In genomic region chr18:36012891-36013290, GRCh38 we compare ENCODE assay signal across 15 cellular contexts. TPM values are rescaled to one million over a fixed set of nuclear protein-coding genes. Genes with fewer than 3 reads are reported as not detected.
A peak's percentile ranks its signal among the peaks of the same experiment; 100 is the strongest.
DNase-seq lines count a peak whose midpoint lies in the region; ATAC-seq, FAIRE-seq and TF ChIP-seq lines count a peak whose summit lies in the region.
"Had no signal": no experiment of that assay in that cellular context is flagged by ENCODE, and none has a peak within 500 bp of the region (broad histone marks: within the 10 kb centered on the region; RNA-seq: fewer than 3 reads in every experiment).

No MANE protein-coding gene starts in this region.

- DNase-seq in activated naive CD8-positive, alpha-beta T cell treated with anti-CD3 and anti-CD28 coated beads, Interleukin-2, amount 50 U/mL, for 24 hours = no peak
- DNase-seq in activated naive CD8-positive, alpha-beta T cell treated with anti-CD3 and anti-CD28 coated beads for 36 hours = no peak
- peak; percentile 80 for DNase-seq in astrocyte of the hippocampus (ENCODE audit: low read depth, low spot score)
- DNase-seq in fibroblast of the aortic adventitia (ENCODE audit: low read depth) = peak; percentile 51
- no peak for DNase-seq in stimulated activated naive B cell treated with anti-CD40 and anti-IgM and Interleukin-4, amounts not matched to agents 10 μg/mL and 1 μg/mL and 100 μg/mL, for 72 hours
- no peak for DNase-seq in urothelium cell line (ENCODE audit: low spot score)
- no peak for DNase-seq in GM19240 (ENCODE audit: insufficient read length, low spot score)
- DNase-seq: DMS79 treated with DMSO at 0.1 percent for 48 hours, NCI-H1436, NCI-H1930, NCI-H345, NCI-H524 treated with DMSO at 0.1 percent for 48 hours, PC-9 had no signal

- no peak for FAIRE-seq in urothelium cell line (lab: Jason Lieb, UNC)

- H3K27ac Mint-ChIP-seq in activated naive CD8-positive, alpha-beta T cell treated with anti-CD3 and anti-CD28 coated beads, Interleukin-2, amount 50 U/mL, for 24 hours = peak overlapping the region; percentile 67
- H3K27ac Mint-ChIP-seq in activated naive CD8-positive, alpha-beta T cell treated with anti-CD3 and anti-CD28 coated beads for 36 hours = no peak overlapping the region
- peak overlapping the region; percentile 3 for H3K27ac Mint-ChIP-seq in stimulated activated naive B cell treated with anti-CD40 and anti-IgM and Interleukin-4, amounts not matched to agents 10 μg/mL and 1 μg/mL and 100 μg/mL, for 72 hours
- H3K27ac Mint-ChIP-seq: B cell had no signal

- peaks cover 6% of the 10 kb centered on the region for H3K4me1 Mint-ChIP-seq in activated naive CD8-positive, alpha-beta T cell treated with anti-CD3 and anti-CD28 coated beads, Interleukin-2, amount 50 U/mL, for 24 hours
- H3K4me1 Mint-ChIP-seq in activated naive CD8-positive, alpha-beta T cell treated with anti-CD3 and anti-CD28 coated beads for 36 hours = peaks cover 3% of the 10 kb centered on the region
- peaks cover 14 to 26% of the 10 kb centered on the region in 2 donors for H3K4me1 Mint-ChIP-seq in stimulated activated naive B cell treated with anti-CD40 and anti-IgM and Interleukin-4, amounts not matched to agents 10 μg/mL and 1 μg/mL and 100 μg/mL, for 72 hours

- H3K4me3 ChIP-seq in fibroblast of the aortic adventitia (ENCODE audit: low read depth, low read length) = no peak overlapping the region
- H3K4me3 ChIP-seq: PC-9 had no signal

- no peak for TF ChIP-seq CTCF in fibroblast of the aortic adventitia (IDR thresholded peaks at IDR 0.05; ENCODE audit: insufficient read depth, low read length)

- H3K36me3 Mint-ChIP-seq in activated naive CD8-positive, alpha-beta T cell treated with anti-CD3 and anti-CD28 coated beads, Interleukin-2, amount 50 U/mL, for 24 hours (ENCODE audit: low read depth) = no peaks in the 10 kb centered on the region
- H3K36me3 Mint-ChIP-seq in activated naive CD8-positive, alpha-beta T cell treated with anti-CD3 and anti-CD28 coated beads for 36 hours = peaks cover 1% of the 10 kb centered on the region
- H3K36me3 Mint-ChIP-seq in stimulated activated naive B cell treated with anti-CD40 and anti-IgM and Interleukin-4, amounts not matched to agents 10 μg/mL and 1 μg/mL and 100 μg/mL, for 72 hours = peaks cover 8 to 13% of the 10 kb centered on the region in 2 donors

- no peaks in the 10 kb centered on the region for H3K27me3 Mint-ChIP-seq in activated naive CD8-positive, alpha-beta T cell treated with anti-CD3 and anti-CD28 coated beads, Interleukin-2, amount 50 U/mL, for 24 hours
- H3K27me3 Mint-ChIP-seq in activated naive CD8-positive, alpha-beta T cell treated with anti-CD3 and anti-CD28 coated beads for 36 hours = no peaks in the 10 kb centered on the region
- no peaks in the 10 kb centered on the region for H3K27me3 Mint-ChIP-seq in stimulated activated naive B cell treated with anti-CD40 and anti-IgM and Interleukin-4, amounts not matched to agents 10 μg/mL and 1 μg/mL and 100 μg/mL, for 72 hours
- H3K27me3 Mint-ChIP-seq: B cell had no signal

- no peak for ATAC-seq in activated naive CD8-positive, alpha-beta T cell treated with anti-CD3 and anti-CD28 coated beads, Interleukin-2, amount 50 U/mL, for 24 hours
- ATAC-seq in stimulated activated naive B cell treated with anti-CD40 and anti-IgM and Interleukin-4, amounts not matched to agents 10 μg/mL and 1 μg/mL and 100 μg/mL, for 72 hours (replicated peaks) = no peak
- no peak for ATAC-seq in GM19351 (IDR thresholded peaks at IDR 0.05; ENCODE audit: unreplicated experiment)

- H3K9me3 Mint-ChIP-seq in activated naive CD8-positive, alpha-beta T cell treated with anti-CD3 and anti-CD28 coated beads, Interleukin-2, amount 50 U/mL, for 24 hours = no peaks in the 10 kb centered on the region
- H3K9me3 Mint-ChIP-seq in activated naive CD8-positive, alpha-beta T cell treated with anti-CD3 and anti-CD28 coated beads for 36 hours = no peaks in the 10 kb centered on the region
- H3K9me3 Mint-ChIP-seq in stimulated activated naive B cell treated with anti-CD40 and anti-IgM and Interleukin-4, amounts not matched to agents 10 μg/mL and 1 μg/mL and 100 μg/mL, for 72 hours = no peaks in the 10 kb centered on the region

- H3K4me3 Mint-ChIP-seq in activated naive CD8-positive, alpha-beta T cell treated with anti-CD3 and anti-CD28 coated beads, Interleukin-2, amount 50 U/mL, for 24 hours = no peak overlapping the region
- no peak overlapping the region for H3K4me3 Mint-ChIP-seq in activated naive CD8-positive, alpha-beta T cell treated with anti-CD3 and anti-CD28 coated beads for 36 hours
- no peak overlapping the region for H3K4me3 Mint-ChIP-seq in stimulated activated naive B cell treated with anti-CD40 and anti-IgM and Interleukin-4, amounts not matched to agents 10 μg/mL and 1 μg/mL and 100 μg/mL, for 72 hours
- H3K4me3 Mint-ChIP-seq: B cell had no signal

RNA-seq across cellular contexts. Expression of gene RPRD1A, which starts 54.5 kb away (rescaled TPM):
- total RNA-seq in activated naive CD8-positive, alpha-beta T cell treated with anti-CD3 and anti-CD28 coated beads for 36 hours = 10 to 100 TPM; 30.0 to 32.5 TPM
- total RNA-seq in fibroblast of the aortic adventitia (ENCODE audit: low replicate concordance) = 32.6 and 47.4 TPM in 2 replicates

Comparison
In these comparisons a context has a peak if more than half of its experiments do, and no peak if none do; other contexts are left out.
1. DNase-seq: peak in astrocyte of the hippocampus (single experiment) and fibroblast of the aortic adventitia (single experiment); none in activated naive CD8-positive, alpha-beta T cell treated with anti-CD3 and anti-CD28 coated beads, Interleukin-2, amount 50 U/mL, for 24 hours (single experiment), activated naive CD8-positive, alpha-beta T cell treated with anti-CD3 and anti-CD28 coated beads for 36 hours (single experiment), stimulated activated naive B cell treated with anti-CD40 and anti-IgM and Interleukin-4, amounts not matched to agents 10 μg/mL and 1 μg/mL and 100 μg/mL, for 72 hours (single experiment), urothelium cell line (single experiment) and GM19240 (single experiment).